In the genomic region with DNA sequence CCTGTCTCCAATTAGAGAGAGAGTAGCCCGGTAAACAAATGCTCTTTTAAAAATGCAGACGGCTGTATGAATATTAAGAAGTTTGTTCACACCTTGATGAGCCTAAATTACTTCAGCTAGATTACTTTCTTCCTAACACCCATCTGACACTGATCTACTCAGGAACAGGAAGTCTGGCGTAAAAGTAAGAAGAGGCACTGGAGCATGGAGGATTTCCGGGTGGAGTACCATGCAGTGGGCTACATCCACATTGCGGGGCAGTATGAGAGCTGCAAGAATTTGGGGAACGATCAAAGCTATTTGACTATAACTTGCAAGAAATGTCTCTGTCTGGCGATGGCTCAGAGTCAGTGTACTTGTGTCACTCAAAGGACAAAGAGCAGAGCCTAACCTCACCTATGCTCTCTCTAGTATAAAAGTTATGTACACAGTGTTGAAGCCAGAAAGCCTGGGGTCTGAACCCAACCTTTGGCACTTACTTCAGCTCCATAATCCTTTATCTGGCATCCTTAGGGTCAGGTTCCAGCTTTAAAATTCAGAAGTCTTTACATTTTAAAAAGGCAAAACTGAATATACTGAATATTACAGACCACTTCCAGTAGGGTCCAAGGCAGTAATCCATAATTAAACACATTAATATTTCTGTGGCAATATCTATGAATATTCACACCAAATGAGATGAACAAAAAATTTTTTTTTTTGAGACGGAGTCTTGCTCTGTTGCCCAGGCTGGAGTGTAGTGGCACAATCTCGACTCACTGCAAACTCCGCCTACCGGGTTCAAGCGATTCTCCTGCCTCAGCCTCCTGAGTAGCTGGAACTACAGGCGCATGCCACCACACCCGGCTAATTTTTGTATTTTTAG, we compare ENCODE assay signal across 1 cellular context.
TF ChIP-seq lines count a peak whose summit lies in the region.

No MANE protein-coding gene starts in this region.

TF ChIP-seq in IMR-90, 13 proteins besides CTCF, POLR2A, EP300 and RAD21 (continued from another document):
- no peak for TF ChIP-seq USF2 (IDR thresholded peaks at IDR 0.05; ENCODE audit: low read depth, low read length)
- no peak for TF ChIP-seq MXI1 (IDR thresholded peaks at IDR 0.05; ENCODE audit: borderline replicate concordance, low read depth, low read length)
